Comparison of ENCODE assay signal across 9 cellular contexts in genomic region chr7:76234931-76235441, GRCh38. TPM values are rescaled to one million over a fixed set of nuclear protein-coding genes. Genes with fewer than 3 reads are reported as not detected.
DNase-seq lines count a peak whose midpoint lies in the region; FAIRE-seq and TF ChIP-seq lines count a peak whose summit lies in the region.
"Had no signal": no experiment of that assay in that cellular context is flagged by ENCODE, and none has a peak within 500 bp of the region (broad histone marks: within the 10 kb centered on the region; RNA-seq: fewer than 3 reads in every experiment).

No MANE protein-coding gene starts in this region.

- peak overlapping the region; percentile 23 to 35 for H3K4me3 ChIP-seq in cardiac fibroblast (replicated peaks in 1 of 2; ENCODE audit: low read depth in 2 of 2, low read length in 2 of 2)

- TF ChIP-seq CTCF in cardiac fibroblast (IDR thresholded peaks at IDR 0.05; ENCODE audit: low read depth, low read length), result no peak

- TF ChIP-seq POLR2A in GM12891 (IDR thresholded peaks at IDR 0.05; ENCODE audit: low read depth, low read length), result no peak

- DNase-seq in GM12891 (ENCODE audit: insufficient read length, low spot score) (peak; percentile 87), LoVo (ENCODE audit: low spot score) (peak; percentile 56), cardiac fibroblast (ENCODE audit: low read depth in 2 of 2) (peak; percentile 82 to 85), islet precursor cell (peak; percentile 97), NCI-H2171 (lab: John Stamatoyannopoulos, UW) (no peak), NK-92 (lab: John Stamatoyannopoulos, UW; ENCODE audit: unreplicated experiment) (no peak)
- DNase-seq in activated CD4-positive, CD25-positive, alpha-beta regulatory T cell treated with anti-CD3 and anti-CD28 coated beads, Interleukin-2, amount 50 U/mL, for 72 hours, result peak; percentile 77
- peak; percentile 69 to 77 for DNase-seq in stimulated activated CD4-positive, alpha-beta T cell treated with anti-CD3 and anti-CD28 coated beads, Interleukin-1b, Interleukin-23, amount 100 ng/mL, for 4 hours (ENCODE audit: low read depth in 2 of 2)

- FAIRE-seq in GM12891 (lab: Jason Lieb, UNC), result peak; percentile 90
- FAIRE-seq: islet of Langerhans had no signal

TF ChIP-seq in GM12891, 5 proteins besides CTCF, POLR2A, EP300 and RAD21:
- TF ChIP-seq PAX5 (IDR thresholded peaks at IDR 0.05; ENCODE audit: insufficient read depth, low read length, severe bottlenecking) (no peak), TAF1 (IDR thresholded peaks at IDR 0.05; ENCODE audit: low read depth, low read length) (no peak), POLR2AphosphoS5 (IDR thresholded peaks at IDR 0.05; ENCODE audit: low read depth, low read length) (no peak), POU2F2 (IDR thresholded peaks at IDR 0.05; ENCODE audit: low read depth, low read length) (no peak), SPI1 (IDR thresholded peaks at IDR 0.05; ENCODE audit: low read depth, low read length) (no peak)

RNA-seq across cellular contexts. Expression of gene SRRM3, which starts 33.3 kb away (rescaled TPM):
- polyA plus RNA-seq in GM12891 (2012; ENCODE audit: low read depth, missing spikeins), result 0.19 TPM

Comparison
In these comparisons a context has a peak if more than half of its experiments do, and no peak if none do; other contexts are left out.
1. DNase-seq: peak in GM12891 (single experiment), LoVo (single experiment), activated CD4-positive, CD25-positive, alpha-beta regulatory T cell treated with anti-CD3 and anti-CD28 coated beads, Interleukin-2, amount 50 U/mL, for 72 hours (single experiment), cardiac fibroblast (2 of 2), islet precursor cell (single experiment) and stimulated activated CD4-positive, alpha-beta T cell treated with anti-CD3 and anti-CD28 coated beads, Interleukin-1b, Interleukin-23, amount 100 ng/mL, for 4 hours (2 of 2); none in NCI-H2171 (single experiment) and NK-92 (single experiment).